Comparison of ENCODE assay signal across 25 cellular contexts in genomic region chr5:135051872-135052271, GRCh38. TPM values are rescaled to one million over a fixed set of nuclear protein-coding genes. Genes with fewer than 3 reads are reported as not detected.
"Had no signal": no experiment of that assay in that cellular context is flagged by ENCODE, and none has a peak within 500 bp of the region (broad histone marks: within the 10 kb centered on the region; RNA-seq: fewer than 3 reads in every experiment).

No MANE protein-coding gene starts in this region.

- DNase-seq: activated B cell treated with CpG ODN at 0.5 μM for 24 hours; activated CD4-positive, alpha-beta T cell treated with anti-CD3 and anti-CD28 coated beads for 36 hours; activated CD4-positive, alpha-beta T cell treated with anti-CD3 and anti-CD28 coated beads, Interleukin-2, amount 50 U/mL, for 4 hours; activated CD8-positive, alpha-beta memory T cell treated with anti-CD3 and anti-CD28 coated beads for 24 hours; activated CD8-positive, alpha-beta memory T cell treated with anti-CD3 and anti-CD28 coated beads, Interleukin-2, amount 50 U/mL, for 4 hours; activated naive CD4-positive, alpha-beta T cell; activated T-cell treated with anti-CD3 and anti-CD28 coated beads, Interleukin-2, amount 50 U/mL, for 24 hours; adrenal gland; cortex of kidney; endodermal cell; heart left ventricle; islet precursor cell; naive thymus-derived CD8-positive, alpha-beta T cell; ovary; stimulated activated CD4-positive, alpha-beta T cell treated with anti-CD3 and anti-CD28 coated beads, Interleukin-4, amount 100 ng/mL, for 24 hours; stimulated activated naive CD4-positive, alpha-beta T cell treated with Interleukin-2 at 50 U/mL for 16 hours; substantia nigra; T-helper 2 cell; tibial artery had no signal

- H3K4me3 ChIP-seq: adrenal gland, breast epithelium, heart left ventricle, lung, ovary, prostate gland, tibial artery had no signal

- H3K36me3 ChIP-seq: adrenal gland, breast epithelium, heart left ventricle, ovary, prostate gland, tibial artery had no signal

- H3K4me3 Mint-ChIP-seq: activated B cell treated with CpG ODN at 0.5 μM for 24 hours; activated CD4-positive, alpha-beta T cell treated with anti-CD3 and anti-CD28 coated beads for 36 hours; activated naive CD8-positive, alpha-beta T cell; activated T-cell treated with anti-CD3 and anti-CD28 coated beads, Interleukin-2, amount 50 U/mL, for 24 hours; endodermal cell had no signal

- H3K4me1 Mint-ChIP-seq: activated CD4-positive, alpha-beta T cell treated with anti-CD3 and anti-CD28 coated beads for 36 hours had no signal

- H3K27ac ChIP-seq: adrenal gland, breast epithelium, epithelial cell of prostate, heart left ventricle, ovary, prostate gland, tibial artery had no signal

- H3K4me1 ChIP-seq: adrenal gland, breast epithelium, prostate gland had no signal

- H3K27ac Mint-ChIP-seq: activated B cell treated with CpG ODN at 0.5 μM for 24 hours; activated CD4-positive, alpha-beta T cell treated with anti-CD3 and anti-CD28 coated beads for 36 hours; activated naive CD8-positive, alpha-beta T cell; activated T-cell treated with anti-CD3 and anti-CD28 coated beads, Interleukin-2, amount 50 U/mL, for 24 hours; activated T-helper 2 cell treated with anti-CD3 and anti-CD28 coated beads, Interferon-gamma antibody, Interleukin-2, Interleukin-4, amounts not matched to agents 10 μg/mL and 5 μg/mL and 100 μg/mL, durations not matched to agents 14 hours and 24 hours and 36 hours; endodermal cell; naive thymus-derived CD8-positive, alpha-beta T cell had no signal

- H3K27me3 ChIP-seq: ovary had no signal

- H3K36me3 Mint-ChIP-seq: activated naive CD8-positive, alpha-beta T cell; naive thymus-derived CD8-positive, alpha-beta T cell had no signal

- H3K9me3 ChIP-seq: adrenal gland, breast epithelium, heart left ventricle, ovary, prostate gland, tibial artery had no signal

- H3K9me3 Mint-ChIP-seq: activated B cell treated with CpG ODN at 0.5 μM for 24 hours; activated T-cell treated with anti-CD3 and anti-CD28 coated beads, Interleukin-2, amount 50 U/mL, for 24 hours; activated T-helper 2 cell treated with anti-CD3 and anti-CD28 coated beads, Interferon-gamma antibody, Interleukin-2, Interleukin-4, amounts not matched to agents 10 μg/mL and 5 μg/mL and 100 μg/mL, durations not matched to agents 14 hours and 24 hours and 36 hours; endodermal cell; naive thymus-derived CD8-positive, alpha-beta T cell had no signal

RNA-seq across cellular contexts. Expression of gene PITX1, which starts 17.8 kb away (rescaled TPM):
- total RNA-seq: activated B cell treated with CpG ODN at 0.5 μM for 24 hours; naive thymus-derived CD8-positive, alpha-beta T cell had no signal
- polyA plus RNA-seq: naive thymus-derived CD8-positive, alpha-beta T cell had no signal
